16 cellular contexts compared by ENCODE assay signal in genomic region chr1:42323551-42323950, GRCh38. TPM values are rescaled to one million over a fixed set of nuclear protein-coding genes. Genes with fewer than 3 reads are reported as not detected.
"Had no signal": no experiment of that assay in that cellular context is flagged by ENCODE, and none has a peak within 500 bp of the region (broad histone marks: within the 10 kb centered on the region; RNA-seq: fewer than 3 reads in every experiment).

No MANE protein-coding gene starts in this region.

- H3K27ac ChIP-seq: parathyroid adenoma had no signal

- H3K4me3 Mint-ChIP-seq: mesothelial cell of epicardium; stimulated activated memory B cell treated with anti-CD40 and anti-IgM and Interleukin-4, amounts not matched to agents 10 μg/mL and 1 μg/mL and 100 μg/mL, for 72 hours; type B pancreatic cell; WTC11 had no signal

- DNase-seq: activated CD4-positive, alpha-beta T cell treated with anti-CD3 and anti-CD28 coated beads for 48 hours; activated effector memory CD4-positive, alpha-beta T cell treated with Interleukin-2 at 50 U/mL for 16 hours; activated T-cell treated with anti-CD3 and anti-CD28 coated beads, Interleukin-2, amount 50 U/mL, for 1 hour; anterior cingulate cortex; erythroblast; left cardiac atrium; stimulated activated CD4-positive, alpha-beta T cell treated with anti-CD3 and anti-CD28 coated beads, Interleukin-12 subunit alpha, Interleukin-12 subunit beta, amount 100 ng/mL, for 4 hours; stimulated activated CD4-positive, alpha-beta T cell treated with anti-CD3 and anti-CD28 coated beads, Interleukin-2, amount 100 ng/mL, for 24 hours had no signal

- H3K27ac Mint-ChIP-seq: activated naive CD4-positive, alpha-beta T cell treated with anti-CD3 and anti-CD28 coated beads, Interleukin-2, amount 50 U/mL, for 72 hours; mesothelial cell of epicardium; stimulated activated memory B cell treated with anti-CD40 and anti-IgM and Interleukin-4, amounts not matched to agents 10 μg/mL and 1 μg/mL and 100 μg/mL, for 72 hours; type B pancreatic cell; WTC11 had no signal

- ATAC-seq: activated naive CD4-positive, alpha-beta T cell treated with anti-CD3 and anti-CD28 coated beads, Interleukin-2, amount 50 U/mL, for 72 hours; left cardiac atrium; stimulated activated memory B cell treated with anti-CD40 and anti-IgM and Interleukin-4, amounts not matched to agents 10 μg/mL and 1 μg/mL and 100 μg/mL, for 72 hours; WTC11 had no signal

- H3K9me3 Mint-ChIP-seq: mesothelial cell of epicardium; stimulated activated memory B cell treated with anti-CD40 and anti-IgM and Interleukin-4, amounts not matched to agents 10 μg/mL and 1 μg/mL and 100 μg/mL, for 72 hours; type B pancreatic cell; WTC11 had no signal

- H3K27me3 Mint-ChIP-seq: stimulated activated memory B cell treated with anti-CD40 and anti-IgM and Interleukin-4, amounts not matched to agents 10 μg/mL and 1 μg/mL and 100 μg/mL, for 72 hours; type B pancreatic cell had no signal

- H3K4me3 ChIP-seq: lung had no signal

- H3K36me3 Mint-ChIP-seq: mesothelial cell of epicardium, WTC11 had no signal

RNA-seq across cellular contexts. Expression of gene RIMKLA, which starts 57.0 kb away (rescaled TPM):
- total RNA-seq: bronchial epithelial cell had no signal
